ENCODE assay signal across 8 cellular contexts in genomic region chrX:49879656-49880277, GRCh38. TPM values are rescaled to one million over a fixed set of nuclear protein-coding genes. Genes with fewer than 3 reads are reported as not detected.
A peak's percentile ranks its signal among the peaks of the same experiment; 100 is the strongest.
DNase-seq lines count a peak whose midpoint lies in the region; ATAC-seq and TF ChIP-seq lines count a peak whose summit lies in the region.

No MANE protein-coding gene starts in this region.

- peak overlapping the region; percentile 26 for H2BK5ac ChIP-seq in trophoblast cell (ENCODE audit: low read depth, low read length, poor library complexity)

- no peaks in the 10 kb centered on the region for H3K79me2 ChIP-seq in trophoblast cell (ENCODE audit: control insufficient read depth, insufficient read depth, low read length, poor library complexity)

- peak overlapping the region; percentile 56 for H3K27ac ChIP-seq in WERI-Rb-1
- peak overlapping the region; percentile 80 for H3K27ac ChIP-seq in trophoblast cell (ENCODE audit: low read depth, low read length)

- H3K23ac ChIP-seq in trophoblast cell (ENCODE audit: low read length): no peak overlapping the region

- no peak for TF ChIP-seq CTCF in WERI-Rb-1 (IDR thresholded peaks at IDR 0.05; ENCODE audit: low read depth, low read length)

- H2AFZ ChIP-seq in trophoblast cell (ENCODE audit: insufficient read depth, low read length, poor library complexity): no peak overlapping the region

- H2BK12ac ChIP-seq in trophoblast cell (ENCODE audit: low read length): no peak overlapping the region

- H2AK5ac ChIP-seq in trophoblast cell (ENCODE audit: low read length): no peak overlapping the region

- H3K27me3 ChIP-seq in WERI-Rb-1 (ENCODE audit: insufficient read depth, low read depth, severe bottlenecking) (peaks cover 17% of the 10 kb centered on the region), trophoblast cell (ENCODE audit: insufficient read depth, low read length) (no peaks in the 10 kb centered on the region)

- H3K14ac ChIP-seq in trophoblast cell (ENCODE audit: low read length): no peak overlapping the region

- peaks cover 6% of the 10 kb centered on the region for H3K79me1 ChIP-seq in trophoblast cell (ENCODE audit: low read length)

- peak overlapping the region; percentile 70 for H3K9ac ChIP-seq in trophoblast cell (ENCODE audit: low read length)

- no peak overlapping the region for H3K4ac ChIP-seq in trophoblast cell (ENCODE audit: low read depth, low read length)

- H4K12ac ChIP-seq in trophoblast cell (ENCODE audit: low read depth, low read length): peak overlapping the region; percentile 12

- no peak overlapping the region for H2BK120ac ChIP-seq in trophoblast cell (ENCODE audit: insufficient read depth, low read length, poor library complexity)

- peak overlapping the region; percentile 66 for H4K8ac ChIP-seq in trophoblast cell (ENCODE audit: low read depth, low read length)

- ATAC-seq in HG02870 (IDR thresholded peaks at IDR 0.05; ENCODE audit: unreplicated experiment): peak; percentile 14
- ATAC-seq in HG03196 (IDR thresholded peaks at IDR 0.05; ENCODE audit: unreplicated experiment): no peak

- H3K4me2 ChIP-seq in trophoblast cell (ENCODE audit: low read length): peak overlapping the region; percentile 82

- no CpG with 5 or more reads among the region's 55 CpGs for WGBS in trophoblast cell (ENCODE audit: extremely low coverage, insufficient coverage, insufficient read length)

- H3K9me3 ChIP-seq in WERI-Rb-1 (ENCODE audit: severe bottlenecking) (no peaks in the 10 kb centered on the region), trophoblast cell (ENCODE audit: insufficient read depth, low read depth, low read length) (no peaks in the 10 kb centered on the region)

- H3K4me1 ChIP-seq in trophoblast cell (ENCODE audit: control insufficient read depth in 1 of 2, insufficient read depth in 2 of 2, low read length in 2 of 2): peaks cover 2 to 8% of the 10 kb centered on the region in 2 experiments

- peak overlapping the region; percentile 58; the same call in 1 of the 2 replicates for H3K4me3 ChIP-seq in GM08714 (ENCODE audit: low read length)
- peak overlapping the region; percentile 51 for H3K4me3 ChIP-seq in WERI-Rb-1 (ENCODE audit: low read depth, low read length)
- peak overlapping the region; percentile 82 for H3K4me3 ChIP-seq in trophoblast cell (ENCODE audit: low read depth, low read length)

- H3K36me3 ChIP-seq in WERI-Rb-1 (no peaks in the 10 kb centered on the region), trophoblast cell (ENCODE audit: control insufficient read depth in 1 of 2, insufficient read depth in 2 of 2, low read length in 2 of 2) (peaks cover 0 to 9% of the 10 kb centered on the region in 2 experiments)

- H4K91ac ChIP-seq in trophoblast cell (ENCODE audit: low read depth, low read length): peak overlapping the region; percentile 45

- DNase-seq in WERI-Rb-1: no peak
- DNase-seq in germinal center (ENCODE audit: low spot score): peak; percentile 6
- DNase-seq in trophoblast cell: no peak
- DNase-seq in amniotic stem cell (lab: John Stamatoyannopoulos, UW): no peak
- no peak for DNase-seq in hippocampal formation (lab: John Stamatoyannopoulos, UW)

- H3K18ac ChIP-seq in trophoblast cell (ENCODE audit: low read length): no peak overlapping the region

RNA-seq across cellular contexts. Expression of gene USP27X, which starts 0.5 kb away (rescaled TPM):
- 7.1 and 7.2 TPM in 2 replicates for polyA plus RNA-seq in trophoblast cell (2013)

RNA-seq across cellular contexts. Expression of gene CLCN5, which starts 42.6 kb away (rescaled TPM):
- polyA plus RNA-seq in trophoblast cell (2013): 23.2 and 26.6 TPM in 2 replicates

RNA-seq across cellular contexts. Expression of gene PAGE4, which starts 50.7 kb away (rescaled TPM):
- 2.7 and 3.5 TPM in 2 replicates for polyA plus RNA-seq in trophoblast cell (2013)
